Comparison of ENCODE assay signal across 9 cellular contexts in the genomic region with DNA sequence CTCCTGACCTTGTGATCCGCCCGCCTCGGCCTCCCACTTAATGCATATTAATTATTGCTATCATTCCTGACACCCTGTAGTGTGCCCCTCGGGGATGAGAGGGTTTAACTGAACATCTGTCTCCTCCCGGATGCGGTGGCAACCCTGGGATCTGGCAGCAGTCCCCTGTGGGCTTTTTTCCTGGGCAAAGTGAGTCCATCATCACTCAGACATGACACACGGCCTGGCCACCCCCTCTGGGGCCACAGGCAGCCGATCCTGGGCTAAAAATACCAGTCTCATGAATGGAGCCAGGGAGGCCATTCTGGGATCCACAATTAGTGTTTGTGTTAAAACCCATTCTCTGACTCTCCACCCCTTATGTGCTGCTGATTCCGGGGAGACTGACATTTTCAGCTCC.
A peak's percentile ranks its signal among the peaks of the same experiment; 100 is the strongest.
DNase-seq lines count a peak whose midpoint lies in the region; ATAC-seq and TF ChIP-seq lines count a peak whose summit lies in the region.
"Had no signal": no experiment of that assay in that cellular context is flagged by ENCODE, and none has a peak within 500 bp of the region (broad histone marks: within the 10 kb centered on the region; RNA-seq: fewer than 3 reads in every experiment).

No MANE protein-coding gene starts in this region.

- H3K36me3 Mint-ChIP-seq in activated CD8-positive, alpha-beta memory T cell treated with anti-CD3 and anti-CD28 coated beads, Interleukin-2, amount 10 ng/mL, durations not matched to agents 7 days and 5 days = no peaks in the 10 kb centered on the region
- no peaks in the 10 kb centered on the region for H3K36me3 Mint-ChIP-seq in stimulated activated memory B cell treated with anti-CD40 and anti-IgM and Interleukin-4, amounts not matched to agents 10 μg/mL and 1 μg/mL and 100 μg/mL, for 72 hours

- H3K36me3 ChIP-seq in uterus = no peaks in the 10 kb centered on the region

- TF ChIP-seq CTCF in foreskin keratinocyte (conservative IDR thresholded peaks at IDR 0.05) (no peak), uterus (IDR thresholded peaks at IDR 0.05) (no peak), RWPE1 (conservative IDR thresholded peaks at IDR 0.05; ENCODE audit: low read depth) (no peak)

- H3K27ac ChIP-seq in foreskin keratinocyte (peak overlapping the region; percentile 44), uterus (no peak overlapping the region), RWPE1 (no peak overlapping the region)

- H3K27me3 ChIP-seq in foreskin keratinocyte = no peaks in the 10 kb centered on the region
- H3K27me3 ChIP-seq in uterus = no peaks in the 10 kb centered on the region

- peaks cover 17% of the 10 kb centered on the region for H3K4me1 Mint-ChIP-seq in activated CD8-positive, alpha-beta memory T cell treated with anti-CD3 and anti-CD28 coated beads, Interleukin-2, amount 10 ng/mL, durations not matched to agents 7 days and 5 days
- peaks cover 49% of the 10 kb centered on the region for H3K4me1 Mint-ChIP-seq in stimulated activated memory B cell treated with anti-CD40 and anti-IgM and Interleukin-4, amounts not matched to agents 10 μg/mL and 1 μg/mL and 100 μg/mL, for 72 hours

- no peaks in the 10 kb centered on the region for H3K9me3 Mint-ChIP-seq in activated CD8-positive, alpha-beta memory T cell treated with anti-CD3 and anti-CD28 coated beads, Interleukin-2, amount 10 ng/mL, durations not matched to agents 7 days and 5 days (ENCODE audit: low read depth)
- H3K9me3 Mint-ChIP-seq in stimulated activated memory B cell treated with anti-CD40 and anti-IgM and Interleukin-4, amounts not matched to agents 10 μg/mL and 1 μg/mL and 100 μg/mL, for 72 hours = no peaks in the 10 kb centered on the region

- H3K27me3 Mint-ChIP-seq in activated CD8-positive, alpha-beta memory T cell treated with anti-CD3 and anti-CD28 coated beads, Interleukin-2, amount 10 ng/mL, durations not matched to agents 7 days and 5 days = no peaks in the 10 kb centered on the region
- H3K27me3 Mint-ChIP-seq in stimulated activated memory B cell treated with anti-CD40 and anti-IgM and Interleukin-4, amounts not matched to agents 10 μg/mL and 1 μg/mL and 100 μg/mL, for 72 hours = no peaks in the 10 kb centered on the region

- TF ChIP-seq POLR2A in uterus (IDR thresholded peaks at IDR 0.05) = no peak

- H3K4me3 ChIP-seq in uterus = no peak overlapping the region

- no peak overlapping the region for H3K27ac Mint-ChIP-seq in activated CD8-positive, alpha-beta memory T cell treated with anti-CD3 and anti-CD28 coated beads, Interleukin-2, amount 10 ng/mL, durations not matched to agents 7 days and 5 days
- peak overlapping the region; percentile 62 for H3K27ac Mint-ChIP-seq in stimulated activated memory B cell treated with anti-CD40 and anti-IgM and Interleukin-4, amounts not matched to agents 10 μg/mL and 1 μg/mL and 100 μg/mL, for 72 hours

- no peak overlapping the region for H3K4me3 Mint-ChIP-seq in activated CD8-positive, alpha-beta memory T cell treated with anti-CD3 and anti-CD28 coated beads, Interleukin-2, amount 10 ng/mL, durations not matched to agents 7 days and 5 days
- no peak overlapping the region for H3K4me3 Mint-ChIP-seq in stimulated activated memory B cell treated with anti-CD40 and anti-IgM and Interleukin-4, amounts not matched to agents 10 μg/mL and 1 μg/mL and 100 μg/mL, for 72 hours

- ATAC-seq in activated CD8-positive, alpha-beta memory T cell treated with anti-CD3 and anti-CD28 coated beads, Interleukin-2, amount 10 ng/mL, durations not matched to agents 7 days and 5 days = no peak
- ATAC-seq in foreskin keratinocyte = peak; percentile 10
- ATAC-seq in stimulated activated memory B cell treated with anti-CD40 and anti-IgM and Interleukin-4, amounts not matched to agents 10 μg/mL and 1 μg/mL and 100 μg/mL, for 72 hours = no peak

- POLR2A ChIA-PET in RWPE1 (lab: Yijun Ruan, JAX; ENCODE audit: low non-redundant PET) = no interaction called here

- no peaks in the 10 kb centered on the region for H3K9me3 ChIP-seq in uterus

- peaks cover 22% of the 10 kb centered on the region for H3K4me1 ChIP-seq in foreskin keratinocyte
- H3K4me1 ChIP-seq in uterus = peaks cover 5 to 9% of the 10 kb centered on the region in 2 donors

- DNase-seq in activated CD8-positive, alpha-beta memory T cell treated with anti-CD3 and anti-CD28 coated beads for 24 hours = peak; percentile 40
- DNase-seq in activated CD8-positive, alpha-beta memory T cell treated with anti-CD3 and anti-CD28 coated beads, Interleukin-2, amount 10 ng/mL, durations not matched to agents 7 days and 5 days = no peak
- peak; percentile 98 for DNase-seq in RPMI7951 (ENCODE audit: low read depth)
- peak; percentile 15 to 53 for DNase-seq in foreskin keratinocyte
- DNase-seq in uterus = no peak
- DNase-seq in RWPE1 (ENCODE audit: low spot score) = no peak
- no peak for DNase-seq in hypothalamus (lab: John Stamatoyannopoulos, UW)
- DNase-seq: activated CD4-positive, alpha-beta T cell treated with anti-CD3 and anti-CD28 coated beads, Interleukin-2, amount 50 U/mL, for 1 hour had no signal

- intact Hi-C loops in uterus (cut with DNase I; ENCODE audit: low total_unique reads) = no loop called here

- CTCF ChIA-PET in activated CD8-positive, alpha-beta memory T cell treated with anti-CD3 and anti-CD28 coated beads, Interleukin-2, amount 10 ng/mL, durations not matched to agents 7 days and 5 days (lab: Charles Lee) = no interaction called here
- CTCF ChIA-PET in RWPE1 (lab: Yijun Ruan, JAX) = interaction anchor here (0.6 to 1.0 kb wide), 2 partner anchors 31 to 1037 kb away, joined by 4 read pairs; no protein-coding TSS in a partner anchor

Comparison
In these comparisons a context has a peak if more than half of its experiments do, and no peak if none do; other contexts are left out.
1. DNase-seq: peak in activated CD8-positive, alpha-beta memory T cell treated with anti-CD3 and anti-CD28 coated beads for 24 hours (single experiment), RPMI7951 (single experiment) and foreskin keratinocyte (2 of 2); none in activated CD8-positive, alpha-beta memory T cell treated with anti-CD3 and anti-CD28 coated beads, Interleukin-2, amount 10 ng/mL, durations not matched to agents 7 days and 5 days (single experiment), uterus (0 of 2), RWPE1 (single experiment) and hypothalamus (0 of 51).